8 cellular contexts compared by ENCODE assay signal in genomic region chr7:101390901-101391301, GRCh38. TPM values are rescaled to one million over a fixed set of nuclear protein-coding genes. Genes with fewer than 3 reads are reported as not detected.
DNase-seq lines count a peak whose midpoint lies in the region; ATAC-seq and TF ChIP-seq lines count a peak whose summit lies in the region.

No MANE protein-coding gene starts in this region.

- H3K9ac ChIP-seq in parathyroid adenoma = no peak overlapping the region

- H3K36me3 ChIP-seq in parathyroid adenoma (ENCODE audit: control insufficient read depth, insufficient read depth, low read length) = no peaks in the 10 kb centered on the region
- H3K36me3 ChIP-seq in ascending aorta = no peaks in the 10 kb centered on the region

- ATAC-seq in GM18868 (IDR thresholded peaks at IDR 0.05; ENCODE audit: unreplicated experiment) (peak; percentile 46), HG02623 (IDR thresholded peaks at IDR 0.05; ENCODE audit: unreplicated experiment) (peak; percentile 96)

- H3K4me1 ChIP-seq in parathyroid adenoma = peaks cover 6% of the 10 kb centered on the region
- H3K4me1 ChIP-seq in ascending aorta = no peaks in the 10 kb centered on the region

- in situ Hi-C loops in astrocyte of the spinal cord (cut with HindIII; ENCODE audit: low sequenced_read_pairs) = no loop called here
- in situ Hi-C loops in ACHN (cut with HindIII; ENCODE audit: low pct_ligation_motif_present, low pct_unique_long_range_greater_than_20kb, low sequenced_read_pairs) = no loop called here

- H3K9me3 ChIP-seq in parathyroid adenoma (ENCODE audit: control insufficient read depth, low read length) (no peaks in the 10 kb centered on the region), ascending aorta (no peaks in the 10 kb centered on the region)

- intact Hi-C loops in ascending aorta (cut with DNase I) = no loop called here

- peak overlapping the region; percentile 63 for H2AFZ ChIP-seq in parathyroid adenoma

- H3K4me3 ChIP-seq in astrocyte of the spinal cord (ENCODE audit: low read depth, low read length) = no peak overlapping the region
- H3K4me3 ChIP-seq in parathyroid adenoma (ENCODE audit: low read depth, low read length) = no peak overlapping the region
- H3K4me3 ChIP-seq in ascending aorta = no peak overlapping the region

- no peak overlapping the region for H3K4me2 ChIP-seq in parathyroid adenoma (ENCODE audit: low read length)

- DNase-seq in NOMO-1 treated with dmso at 0.1 percent for 144 hours (lab: John Stamatoyannopoulos, UW; ENCODE audit: unreplicated experiment) (peak; percentile 12), astrocyte of the spinal cord (ENCODE audit: low read depth, low spot score) (peak; percentile 14), NCI-H510A treated with DMSO at 0.1 percent for 48 hours (lab: John Stamatoyannopoulos, UW) (no peak), ACHN (no peak), ascending aorta (ENCODE audit: low spot score in 2 of 2) (no peak)

- H3K79me2 ChIP-seq in parathyroid adenoma = peaks cover 4% of the 10 kb centered on the region

- H3K27ac ChIP-seq in parathyroid adenoma (peak overlapping the region; percentile 9), ascending aorta (no peak overlapping the region)

- TF ChIP-seq CTCF in astrocyte of the spinal cord (IDR thresholded peaks at IDR 0.05; ENCODE audit: low read depth, low read length) = no peak
- no peak for TF ChIP-seq CTCF in parathyroid adenoma (IDR thresholded peaks at IDR 0.05)
- no peak for TF ChIP-seq CTCF in ascending aorta (IDR thresholded peaks at IDR 0.05)

- no peaks in the 10 kb centered on the region for H3K27me3 ChIP-seq in parathyroid adenoma (ENCODE audit: control insufficient read depth, insufficient read depth, low read length)
- no peaks in the 10 kb centered on the region for H3K27me3 ChIP-seq in ascending aorta

RNA-seq across cellular contexts. Expression of gene COL26A1, which starts 28.2 kb away (rescaled TPM):
- total RNA-seq in ascending aorta = not detected

Comparison
In these comparisons a context has a peak if more than half of its experiments do, and no peak if none do; other contexts are left out.
1. DNase-seq: peak in NOMO-1 treated with dmso at 0.1 percent for 144 hours (single experiment) and astrocyte of the spinal cord (single experiment); none in NCI-H510A treated with DMSO at 0.1 percent for 48 hours (single experiment), ACHN (single experiment) and ascending aorta (0 of 2).